8 cellular contexts compared by ENCODE assay signal in genomic region chr6:73653571-73654424, GRCh38. TPM values are rescaled to one million over a fixed set of nuclear protein-coding genes. Genes with fewer than 3 reads are reported as not detected.
DNase-seq lines count a peak whose midpoint lies in the region; ATAC-seq and TF ChIP-seq lines count a peak whose summit lies in the region.

Gene SLC17A5 (minus strand): TSS chr6:73653992. CDS start chr6:73653886, 106 bp downstream.

- no peaks in the 10 kb centered on the region for H4K20me1 ChIP-seq in GM23338 (replicated peaks; ENCODE audit: insufficient read depth)
- no peaks in the 10 kb centered on the region for H4K20me1 ChIP-seq in fibroblast of lung (ENCODE audit: control insufficient read depth, extremely low read depth, insufficient read depth, low read length)

- peak; percentile 96 for DNase-seq in Daoy (ENCODE audit: low read depth)
- DNase-seq in GM23338 (ENCODE audit: low spot score): peak; percentile 97
- peak; percentile 90 to 92 for DNase-seq in Kasumi-1 (lab: John Stamatoyannopoulos, UW)
- peak; percentile 93 for DNase-seq in RKO (ENCODE audit: low spot score)
- peak; percentile 91 to 93 for DNase-seq in fibroblast of lung (ENCODE audit: low read depth in 2 of 2)
- peak; percentile 76 to 89 (median 82) for DNase-seq in naive thymus-derived CD4-positive, alpha-beta T cell

- intact Hi-C loops in naive thymus-derived CD4-positive, alpha-beta T cell (cut with micrococcal nuclease): loop anchor here (1.0 to 5.0 kb wide), 13 partner anchors 22 to 1949 kb away; partner anchors contain the start of genes EEF1A1 (in 2 of the 2), MTO1 (in 2 of the 2), TMEM30A (in 2 of the 2) and CGAS (in 1 of the 2)

- TF ChIP-seq CTCF in GM23338 (conservative IDR thresholded peaks at IDR 0.05; ENCODE audit: low read depth in 2 of 2) (no peak), fibroblast of lung (conservative IDR thresholded peaks at IDR 0.05 in 1 of 2, IDR thresholded peaks at IDR 0.05 in 1 of 2; ENCODE audit: low read depth in 1 of 2, low read length in 2 of 2) (no peak)

- H3K4me2 ChIP-seq in GM23338: peak within 1 kb of the TSS; percentile 79
- H3K4me2 ChIP-seq in fibroblast of lung (ENCODE audit: extremely low read depth, insufficient read depth, low read length): peak within 1 kb of the TSS; percentile 90

- CTCF ChIA-PET in naive thymus-derived CD4-positive, alpha-beta T cell (lab: Charles Lee): interaction anchor here (0.7 to 2.1 kb wide), 8 partner anchors 12 to 274 kb away, joined by 3 to 6 read pairs (median 4); partner anchors contain the start of gene MTO1

- H3K36me3 ChIP-seq in GM23338 (ENCODE audit: insufficient read depth) (no peaks in the 10 kb centered on the region), fibroblast of lung (ENCODE audit: control insufficient read depth, insufficient read depth, low read length) (no peaks in the 10 kb centered on the region)
- H3K36me3 ChIP-seq in naive thymus-derived CD4-positive, alpha-beta T cell (ENCODE audit: control insufficient read depth in 2 of 3, insufficient read depth in 3 of 3, low read length in 3 of 3): peaks cover 0 to 14% (median 0%) of the 10 kb centered on the region in 3 experiments

- H3K4me3 ChIP-seq in GM23338 (peak within 1 kb of the TSS; percentile 72), fibroblast of lung (replicated peaks in 1 of 4; ENCODE audit: control extremely low read depth in 1 of 4, insufficient read depth in 1 of 4, low read depth in 3 of 4, low read length in 4 of 4) (peak within 1 kb of the TSS; percentile 75 to 97 (median 96))
- H3K4me3 ChIP-seq in naive thymus-derived CD4-positive, alpha-beta T cell (ENCODE audit: low read length): peak within 1 kb of the TSS; percentile 99

- H3F3A ChIP-seq in GM23338 (replicated peaks; ENCODE audit: low read depth): peaks cover 4% of the 10 kb centered on the region

- H3K27me3 Mint-ChIP-seq in GM23338 (ENCODE audit: insufficient read depth, low read depth, poor library complexity): peaks cover 4% of the 10 kb centered on the region
- H3K27me3 Mint-ChIP-seq in activated T-helper 17 cell treated with anti-CD3 and anti-CD28 coated beads, Interleukin-2, amount 50 U/mL, for 72 hours: no peaks in the 10 kb centered on the region
- no peaks in the 10 kb centered on the region for H3K27me3 Mint-ChIP-seq in naive thymus-derived CD4-positive, alpha-beta T cell
- no peaks in the 10 kb centered on the region for H3K27me3 Mint-ChIP-seq in stimulated activated memory B cell treated with anti-CD40 and anti-IgM and Interleukin-4, amounts not matched to agents 10 μg/mL and 1 μg/mL and 100 μg/mL, for 72 hours

- no peaks in the 10 kb centered on the region for H3K9me2 ChIP-seq in GM23338 (ENCODE audit: insufficient read depth)

- ATAC-seq in GM23338: peak; percentile 93
- peak; percentile 94 for ATAC-seq in activated T-helper 17 cell treated with anti-CD3 and anti-CD28 coated beads, Interleukin-2, amount 50 U/mL, for 72 hours (replicated peaks)
- peak; percentile 95 for ATAC-seq in naive thymus-derived CD4-positive, alpha-beta T cell
- ATAC-seq in stimulated activated memory B cell treated with anti-CD40 and anti-IgM and Interleukin-4, amounts not matched to agents 10 μg/mL and 1 μg/mL and 100 μg/mL, for 72 hours: peak; percentile 96

- no peaks in the 10 kb centered on the region for H3K27me3 ChIP-seq in GM23338 (ENCODE audit: insufficient read depth)
- H3K27me3 ChIP-seq in fibroblast of lung (ENCODE audit: control insufficient read depth, insufficient read depth, low read length): no peaks in the 10 kb centered on the region
- H3K27me3 ChIP-seq in naive thymus-derived CD4-positive, alpha-beta T cell (ENCODE audit: control insufficient read depth in 2 of 2, insufficient read depth in 2 of 2, low read length in 2 of 2): no peaks in the 10 kb centered on the region

- peak within 1 kb of the TSS; percentile 98 for H3K27ac Mint-ChIP-seq in GM23338
- peak within 1 kb of the TSS; percentile 94 for H3K27ac Mint-ChIP-seq in activated T-helper 17 cell treated with anti-CD3 and anti-CD28 coated beads, Interleukin-2, amount 50 U/mL, for 72 hours
- H3K27ac Mint-ChIP-seq in naive thymus-derived CD4-positive, alpha-beta T cell: peak within 1 kb of the TSS; percentile 90 to 99 (median 97)
- peak within 1 kb of the TSS; percentile 99 for H3K27ac Mint-ChIP-seq in stimulated activated memory B cell treated with anti-CD40 and anti-IgM and Interleukin-4, amounts not matched to agents 10 μg/mL and 1 μg/mL and 100 μg/mL, for 72 hours

- H3K27ac ChIP-seq in GM23338 (ENCODE audit: low read depth): peak within 1 kb of the TSS; percentile 88
- H3K27ac ChIP-seq in fibroblast of lung (ENCODE audit: insufficient read depth, low read length): peak within 1 kb of the TSS; percentile 71
- H3K27ac ChIP-seq in naive thymus-derived CD4-positive, alpha-beta T cell (ENCODE audit: low read depth, low read length): peak within 1 kb of the TSS; percentile 99

- POLR2A ChIA-PET in naive thymus-derived CD4-positive, alpha-beta T cell (lab: Charles Lee): interaction anchor here (0.6 to 4.4 kb wide), 19 partner anchors 8 to 1948 kb away, joined by 3 to 92 read pairs (median 4); partner anchors contain the start of genes EEF1A1, MTO1 and SENP6

- H3K4me1 ChIP-seq in GM23338 (ENCODE audit: insufficient read depth) (peaks cover 15% of the 10 kb centered on the region), fibroblast of lung (ENCODE audit: control insufficient read depth, extremely low read depth, insufficient read depth, low read length) (no peaks in the 10 kb centered on the region)
- H3K4me1 ChIP-seq in naive thymus-derived CD4-positive, alpha-beta T cell (ENCODE audit: control insufficient read depth in 2 of 2, insufficient read depth in 2 of 2, low read length in 2 of 2): peaks cover 10 to 13% of the 10 kb centered on the region in 2 donors

- peak within 1 kb of the TSS; percentile 95 for H3K9ac ChIP-seq in fibroblast of lung (ENCODE audit: insufficient read depth, low read length)

- no peaks in the 10 kb centered on the region for H3K9me3 ChIP-seq in fibroblast of lung (ENCODE audit: control insufficient read depth, insufficient read depth, low read depth, low read length)
- no peaks in the 10 kb centered on the region for H3K9me3 ChIP-seq in naive thymus-derived CD4-positive, alpha-beta T cell (ENCODE audit: control insufficient read depth in 2 of 3, low read length in 3 of 3)

- H3K9me3 Mint-ChIP-seq in GM23338: no peaks in the 10 kb centered on the region
- H3K9me3 Mint-ChIP-seq in activated T-helper 17 cell treated with anti-CD3 and anti-CD28 coated beads, Interleukin-2, amount 50 U/mL, for 72 hours: no peaks in the 10 kb centered on the region
- H3K9me3 Mint-ChIP-seq in naive thymus-derived CD4-positive, alpha-beta T cell: peaks cover 0 to 2% (median 0%) of the 10 kb centered on the region in 11 donors
- no peaks in the 10 kb centered on the region for H3K9me3 Mint-ChIP-seq in stimulated activated memory B cell treated with anti-CD40 and anti-IgM and Interleukin-4, amounts not matched to agents 10 μg/mL and 1 μg/mL and 100 μg/mL, for 72 hours

- H3K4me3 Mint-ChIP-seq in GM23338: peak within 1 kb of the TSS; percentile 95
- H3K4me3 Mint-ChIP-seq in activated T-helper 17 cell treated with anti-CD3 and anti-CD28 coated beads, Interleukin-2, amount 50 U/mL, for 72 hours: peak within 1 kb of the TSS; percentile 83
- peak within 1 kb of the TSS; percentile 95 to 100 (median 98) for H3K4me3 Mint-ChIP-seq in naive thymus-derived CD4-positive, alpha-beta T cell
- H3K4me3 Mint-ChIP-seq in stimulated activated memory B cell treated with anti-CD40 and anti-IgM and Interleukin-4, amounts not matched to agents 10 μg/mL and 1 μg/mL and 100 μg/mL, for 72 hours: peak within 1 kb of the TSS; percentile 100

- H3K36me3 Mint-ChIP-seq in GM23338 (ENCODE audit: low read depth): peaks cover 14% of the 10 kb centered on the region
- peaks cover 9% of the 10 kb centered on the region for H3K36me3 Mint-ChIP-seq in activated T-helper 17 cell treated with anti-CD3 and anti-CD28 coated beads, Interleukin-2, amount 50 U/mL, for 72 hours (ENCODE audit: low read depth)
- peaks cover 4 to 7% (median 6%) of the 10 kb centered on the region in 5 donors for H3K36me3 Mint-ChIP-seq in naive thymus-derived CD4-positive, alpha-beta T cell
- H3K36me3 Mint-ChIP-seq in stimulated activated memory B cell treated with anti-CD40 and anti-IgM and Interleukin-4, amounts not matched to agents 10 μg/mL and 1 μg/mL and 100 μg/mL, for 72 hours: peaks cover 13% of the 10 kb centered on the region

- no peaks in the 10 kb centered on the region for H3K79me2 ChIP-seq in GM23338 (replicated peaks; ENCODE audit: insufficient read depth)
- H3K79me2 ChIP-seq in fibroblast of lung (ENCODE audit: control insufficient read depth, insufficient read depth, low read length): peaks cover 7% of the 10 kb centered on the region

- peaks cover 20% of the 10 kb centered on the region for H3K4me1 Mint-ChIP-seq in GM23338
- peaks cover 6% of the 10 kb centered on the region for H3K4me1 Mint-ChIP-seq in activated T-helper 17 cell treated with anti-CD3 and anti-CD28 coated beads, Interleukin-2, amount 50 U/mL, for 72 hours
- peaks cover 17 to 42% (median 37%) of the 10 kb centered on the region in 7 donors for H3K4me1 Mint-ChIP-seq in naive thymus-derived CD4-positive, alpha-beta T cell
- peaks cover 27% of the 10 kb centered on the region for H3K4me1 Mint-ChIP-seq in stimulated activated memory B cell treated with anti-CD40 and anti-IgM and Interleukin-4, amounts not matched to agents 10 μg/mL and 1 μg/mL and 100 μg/mL, for 72 hours

- H2AFZ ChIP-seq in GM23338: peak within 1 kb of the TSS; percentile 91
- H2AFZ ChIP-seq in fibroblast of lung (ENCODE audit: low read length): peak within 1 kb of the TSS; percentile 91

TF ChIP-seq in GM23338, 12 proteins besides CTCF, POLR2A, EP300 and RAD21 (continues in another document):
- peak; percentile 76 for TF ChIP-seq CREB1 (CRISPR knock-in tag; IDR thresholded peaks at IDR 0.05; ENCODE audit: low read depth)

RNA-seq across cellular contexts. Expression of gene SLC17A5, which starts in this region (rescaled TPM):
- total RNA-seq in Daoy (2014; rRNA removed; shearing (Covaris generic)): 4.8 and 5.0 TPM in 2 replicates
- total RNA-seq in GM23338 (2014; rRNA removed; shearing (Covaris generic)): 14.9 and 17.7 TPM in 2 replicates
- polyA plus RNA-seq in GM23338 (2016; fragmentation: Nextera tagmentation; extraction: Ambion mirVana) (8.3 and 9.2 TPM in 2 replicates), fibroblast of lung (34.1 and 56.8 TPM in 2 replicates)
- 1 to 10 TPM; 4.8 to 6.4 TPM for total RNA-seq in activated T-helper 17 cell treated with anti-CD3 and anti-CD28 coated beads, Interleukin-2, amount 50 U/mL, for 72 hours
- total RNA-seq in fibroblast of lung: 21.6 and 39.3 TPM in 2 replicates
- 19.1 and 29.1 TPM in 2 replicates for polyA plus RNA-seq in fibroblast of lung (2012)
- 13.7 and 21.5 TPM in 2 replicates for polyA minus RNA-seq in fibroblast of lung (ENCODE audit: low replicate concordance)
- 10 to 100 TPM in 2 of 5 experiments, 1 to 10 TPM in 3; 6.0 to 13.8 (median 8.9) TPM for total RNA-seq in naive thymus-derived CD4-positive, alpha-beta T cell
- polyA plus RNA-seq in naive thymus-derived CD4-positive, alpha-beta T cell: 1 to 10 TPM; 7.9 to 8.6 TPM

Comparison
In these comparisons a context has a peak if more than half of its experiments do, and no peak if none do; other contexts are left out.
1. Peak in every context shown above with its lines: DNase-seq, ATAC-seq, H3K4me3 ChIP-seq and H3K27ac ChIP-seq.